In the genomic region with DNA sequence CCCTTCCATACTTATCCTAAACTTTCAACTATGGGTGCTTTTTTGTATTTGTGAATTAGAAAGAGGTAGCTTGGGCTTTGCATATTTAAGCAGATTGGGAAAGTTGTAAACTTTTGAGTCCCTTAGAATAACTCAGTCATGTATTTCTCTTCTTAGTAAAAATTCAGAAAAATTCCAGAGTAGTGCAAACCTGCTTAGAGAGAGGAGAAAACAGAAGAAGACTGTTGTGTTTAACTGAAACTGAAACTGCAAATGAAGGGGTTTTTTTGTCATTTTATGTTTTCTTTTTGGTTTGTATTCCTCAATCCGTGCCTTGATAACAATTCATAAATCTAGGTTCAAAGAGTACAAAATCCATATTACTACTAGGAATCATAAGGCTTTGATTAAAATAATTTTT, we compare ENCODE assay signal across 11 cellular contexts. TPM values are rescaled to one million over a fixed set of nuclear protein-coding genes. Genes with fewer than 3 reads are reported as not detected.
DNase-seq lines count a peak whose midpoint lies in the region; ATAC-seq, FAIRE-seq and TF ChIP-seq lines count a peak whose summit lies in the region.
"Had no signal": no experiment of that assay in that cellular context is flagged by ENCODE, and none has a peak within 500 bp of the region (broad histone marks: within the 10 kb centered on the region; RNA-seq: fewer than 3 reads in every experiment).

No MANE protein-coding gene starts in this region.

- FAIRE-seq in islet of Langerhans (lab: Jason Lieb, UNC) (peak; percentile 61), HTR-8/SVneo (lab: Jason Lieb, UNC) (no peak)

- H3K9me3 ChIP-seq in mucosa of descending colon = no peaks in the 10 kb centered on the region

- DNase-seq in HTR-8/SVneo (ENCODE audit: insufficient read length, low spot score) = no peak
- no peak for DNase-seq in posterior vena cava (ENCODE audit: low spot score)
- DNase-seq in mucosa of descending colon = no peak
- DNase-seq: brain microvascular endothelial cell had no signal

- intact Hi-C loops in posterior vena cava (cut with DNase I) (no loop called here), mucosa of descending colon (cut with DNase I, micrococcal nuclease) (no loop called here)

- H3K36me3 ChIP-seq in mucosa of descending colon (ENCODE audit: low read depth) = no peaks in the 10 kb centered on the region

- TF ChIP-seq CTCF in mucosa of descending colon (IDR thresholded peaks at IDR 0.05) = no peak

- H3K4me3 ChIP-seq in mucosa of descending colon = no peak overlapping the region

- ATAC-seq in GM18517 (IDR thresholded peaks at IDR 0.05; ENCODE audit: unreplicated experiment) = peak; percentile 62
- peak; percentile 49 for ATAC-seq in GM21381 (IDR thresholded peaks at IDR 0.05; ENCODE audit: unreplicated experiment)
- peak; percentile 52 for ATAC-seq in HG03460 (IDR thresholded peaks at IDR 0.05; ENCODE audit: unreplicated experiment)
- no peak for ATAC-seq in SK-N-SH treated with all-trans-retinoic acid at 6 μM for 48 hours
- no peak for ATAC-seq in mucosa of descending colon
- ATAC-seq: HCT116 had no signal

- H3K4me1 ChIP-seq in mucosa of descending colon (ENCODE audit: low read depth) = no peaks in the 10 kb centered on the region

TF ChIP-seq in SK-N-SH treated with all-trans-retinoic acid at 6 μM for 48 hours, 23 proteins besides CTCF, POLR2A, EP300 and RAD21:
- TF ChIP-seq PPARA (CRISPR knock-in tag; IDR thresholded peaks at IDR 0.05; ENCODE audit: borderline replicate concordance) (no peak), ESRRG (CRISPR knock-in tag; IDR thresholded peaks at IDR 0.05) (no peak), ZNF565 (CRISPR knock-in tag; conservative IDR thresholded peaks at IDR 0.05; ENCODE audit: low read depth) (no peak), ARNTL (CRISPR knock-in tag; IDR thresholded peaks at IDR 0.05; ENCODE audit: borderline replicate concordance, low read depth) (no peak), ISL1 (CRISPR knock-in tag; IDR thresholded peaks at IDR 0.05) (no peak), CSDC2 (CRISPR knock-in tag; IDR thresholded peaks at IDR 0.05) (no peak), BACH2 (CRISPR knock-in tag; IDR thresholded peaks at IDR 0.05; ENCODE audit: borderline replicate concordance) (no peak), SNAI2 (CRISPR knock-in tag; IDR thresholded peaks at IDR 0.05) (no peak), TOX (CRISPR knock-in tag; IDR thresholded peaks at IDR 0.05; ENCODE audit: borderline replicate concordance) (no peak), GLIS3 (CRISPR knock-in tag; IDR thresholded peaks at IDR 0.05) (no peak), ZFP3 (CRISPR knock-in tag; IDR thresholded peaks at IDR 0.05) (no peak), TCF4 (CRISPR knock-in tag; IDR thresholded peaks at IDR 0.05; ENCODE audit: borderline replicate concordance) (no peak), ZNF70 (CRISPR knock-in tag; IDR thresholded peaks at IDR 0.05) (no peak), ZFP30 (CRISPR knock-in tag; IDR thresholded peaks at IDR 0.05) (no peak)
- TF ChIP-seq, protein P1, sequence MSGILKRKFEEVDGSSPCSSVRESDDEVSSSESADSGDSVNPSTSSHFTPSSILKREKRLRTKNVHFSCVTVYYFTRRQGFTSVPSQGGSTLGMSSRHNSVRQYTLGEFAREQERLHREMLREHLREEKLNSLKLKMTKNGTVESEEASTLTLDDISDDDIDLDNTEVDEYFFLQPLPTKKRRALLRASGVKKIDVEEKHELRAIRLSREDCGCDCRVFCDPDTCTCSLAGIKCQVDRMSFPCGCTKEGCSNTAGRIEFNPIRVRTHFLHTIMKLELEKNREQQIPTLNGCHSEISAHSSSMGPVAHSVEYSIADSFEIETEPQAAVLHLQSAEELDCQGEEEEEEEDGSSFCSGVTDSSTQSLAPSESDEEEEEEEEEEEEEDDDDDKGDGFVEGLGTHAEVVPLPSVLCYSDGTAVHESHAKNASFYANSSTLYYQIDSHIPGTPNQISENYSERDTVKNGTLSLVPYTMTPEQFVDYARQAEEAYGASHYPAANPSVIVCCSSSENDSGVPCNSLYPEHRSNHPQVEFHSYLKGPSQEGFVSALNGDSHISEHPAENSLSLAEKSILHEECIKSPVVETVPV (CRISPR knock-in tag; IDR thresholded peaks at IDR 0.05) = no peak
- TF ChIP-seq, protein P2, sequence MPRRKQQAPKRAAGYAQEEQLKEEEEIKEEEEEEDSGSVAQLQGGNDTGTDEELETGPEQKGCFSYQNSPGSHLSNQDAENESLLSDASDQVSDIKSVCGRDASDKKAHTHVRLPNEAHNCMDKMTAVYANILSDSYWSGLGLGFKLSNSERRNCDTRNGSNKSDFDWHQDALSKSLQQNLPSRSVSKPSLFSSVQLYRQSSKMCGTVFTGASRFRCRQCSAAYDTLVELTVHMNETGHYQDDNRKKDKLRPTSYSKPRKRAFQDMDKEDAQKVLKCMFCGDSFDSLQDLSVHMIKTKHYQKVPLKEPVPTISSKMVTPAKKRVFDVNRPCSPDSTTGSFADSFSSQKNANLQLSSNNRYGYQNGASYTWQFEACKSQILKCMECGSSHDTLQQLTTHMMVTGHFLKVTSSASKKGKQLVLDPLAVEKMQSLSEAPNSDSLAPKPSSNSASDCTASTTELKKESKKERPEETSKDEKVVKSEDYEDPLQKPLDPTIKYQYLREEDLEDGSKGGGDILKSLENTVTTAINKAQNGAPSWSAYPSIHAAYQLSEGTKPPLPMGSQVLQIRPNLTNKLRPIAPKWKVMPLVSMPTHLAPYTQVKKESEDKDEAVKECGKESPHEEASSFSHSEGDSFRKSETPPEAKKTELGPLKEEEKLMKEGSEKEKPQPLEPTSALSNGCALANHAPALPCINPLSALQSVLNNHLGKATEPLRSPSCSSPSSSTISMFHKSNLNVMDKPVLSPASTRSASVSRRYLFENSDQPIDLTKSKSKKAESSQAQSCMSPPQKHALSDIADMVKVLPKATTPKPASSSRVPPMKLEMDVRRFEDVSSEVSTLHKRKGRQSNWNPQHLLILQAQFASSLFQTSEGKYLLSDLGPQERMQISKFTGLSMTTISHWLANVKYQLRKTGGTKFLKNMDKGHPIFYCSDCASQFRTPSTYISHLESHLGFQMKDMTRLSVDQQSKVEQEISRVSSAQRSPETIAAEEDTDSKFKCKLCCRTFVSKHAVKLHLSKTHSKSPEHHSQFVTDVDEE (CRISPR knock-in tag; IDR thresholded peaks at IDR 0.05) = no peak
- TF ChIP-seq, protein P3, sequence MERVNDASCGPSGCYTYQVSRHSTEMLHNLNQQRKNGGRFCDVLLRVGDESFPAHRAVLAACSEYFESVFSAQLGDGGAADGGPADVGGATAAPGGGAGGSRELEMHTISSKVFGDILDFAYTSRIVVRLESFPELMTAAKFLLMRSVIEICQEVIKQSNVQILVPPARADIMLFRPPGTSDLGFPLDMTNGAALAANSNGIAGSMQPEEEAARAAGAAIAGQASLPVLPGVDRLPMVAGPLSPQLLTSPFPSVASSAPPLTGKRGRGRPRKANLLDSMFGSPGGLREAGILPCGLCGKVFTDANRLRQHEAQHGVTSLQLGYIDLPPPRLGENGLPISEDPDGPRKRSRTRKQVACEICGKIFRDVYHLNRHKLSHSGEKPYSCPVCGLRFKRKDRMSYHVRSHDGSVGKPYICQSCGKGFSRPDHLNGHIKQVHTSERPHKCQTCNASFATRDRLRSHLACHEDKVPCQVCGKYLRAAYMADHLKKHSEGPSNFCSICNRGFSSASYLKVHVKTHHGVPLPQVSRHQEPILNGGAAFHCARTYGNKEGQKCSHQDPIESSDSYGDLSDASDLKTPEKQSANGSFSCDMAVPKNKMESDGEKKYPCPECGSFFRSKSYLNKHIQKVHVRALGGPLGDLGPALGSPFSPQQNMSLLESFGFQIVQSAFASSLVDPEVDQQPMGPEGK (CRISPR knock-in tag; IDR thresholded peaks at IDR 0.05; ENCODE audit: borderline replicate concordance) = no peak
- TF ChIP-seq, protein P4, sequence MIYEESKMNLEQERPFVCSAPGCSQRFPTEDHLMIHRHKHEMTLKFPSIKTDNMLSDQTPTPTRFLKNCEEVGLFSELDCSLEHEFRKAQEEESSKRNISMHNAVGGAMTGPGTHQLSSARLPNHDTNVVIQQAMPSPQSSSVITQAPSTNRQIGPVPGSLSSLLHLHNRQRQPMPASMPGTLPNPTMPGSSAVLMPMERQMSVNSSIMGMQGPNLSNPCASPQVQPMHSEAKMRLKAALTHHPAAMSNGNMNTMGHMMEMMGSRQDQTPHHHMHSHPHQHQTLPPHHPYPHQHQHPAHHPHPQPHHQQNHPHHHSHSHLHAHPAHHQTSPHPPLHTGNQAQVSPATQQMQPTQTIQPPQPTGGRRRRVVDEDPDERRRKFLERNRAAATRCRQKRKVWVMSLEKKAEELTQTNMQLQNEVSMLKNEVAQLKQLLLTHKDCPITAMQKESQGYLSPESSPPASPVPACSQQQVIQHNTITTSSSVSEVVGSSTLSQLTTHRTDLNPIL (CRISPR knock-in tag; IDR thresholded peaks at IDR 0.05; ENCODE audit: low read depth) = no peak

RNA-seq across cellular contexts. Expression of a gene that starts 31.3 kb away (rescaled TPM):
- 10 to 100 TPM in 1 of 2 donors, 1 to 10 TPM in 1; 7.7 to 17.7 TPM for total RNA-seq in posterior vena cava
- total RNA-seq in mucosa of descending colon = 1 to 10 TPM; 3.3 to 6.4 (median 3.9) TPM
- total RNA-seq: G401 had no signal

Comparison
In these comparisons a context has a peak if more than half of its experiments do, and no peak if none do; other contexts are left out.
1. ATAC-seq: peak in GM18517 (single experiment), GM21381 (single experiment) and HG03460 (single experiment); none in SK-N-SH treated with all-trans-retinoic acid at 6 μM for 48 hours (single experiment) and mucosa of descending colon (single experiment).